In the genomic region with DNA sequence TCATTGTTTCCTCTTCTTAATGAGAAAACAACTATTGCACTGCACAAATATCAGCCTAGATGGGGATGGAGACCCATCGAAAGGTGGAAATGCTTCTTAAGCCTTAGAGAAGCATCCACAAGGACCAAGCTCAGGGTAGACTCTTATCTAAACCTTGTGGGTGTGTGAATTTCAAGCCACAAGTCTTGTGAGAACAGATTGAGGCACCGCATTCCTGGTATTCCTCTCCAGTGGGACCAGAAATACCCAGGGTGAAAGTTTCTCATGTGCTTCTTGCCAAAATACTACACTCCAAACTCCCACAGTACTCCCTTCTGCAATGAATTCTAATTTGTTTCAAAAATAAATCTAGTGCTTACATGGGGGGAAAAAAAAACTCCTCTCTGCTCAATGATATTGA, we compare ENCODE assay signal across 1 cellular context.
TF ChIP-seq lines count a peak whose summit lies in the region.

No MANE protein-coding gene starts in this region.

TF ChIP-seq in SK-N-SH treated with all-trans-retinoic acid at 6 μM for 48 hours, 23 proteins besides CTCF, POLR2A, EP300 and RAD21 (continued from another document):
- TF ChIP-seq, protein P1, sequence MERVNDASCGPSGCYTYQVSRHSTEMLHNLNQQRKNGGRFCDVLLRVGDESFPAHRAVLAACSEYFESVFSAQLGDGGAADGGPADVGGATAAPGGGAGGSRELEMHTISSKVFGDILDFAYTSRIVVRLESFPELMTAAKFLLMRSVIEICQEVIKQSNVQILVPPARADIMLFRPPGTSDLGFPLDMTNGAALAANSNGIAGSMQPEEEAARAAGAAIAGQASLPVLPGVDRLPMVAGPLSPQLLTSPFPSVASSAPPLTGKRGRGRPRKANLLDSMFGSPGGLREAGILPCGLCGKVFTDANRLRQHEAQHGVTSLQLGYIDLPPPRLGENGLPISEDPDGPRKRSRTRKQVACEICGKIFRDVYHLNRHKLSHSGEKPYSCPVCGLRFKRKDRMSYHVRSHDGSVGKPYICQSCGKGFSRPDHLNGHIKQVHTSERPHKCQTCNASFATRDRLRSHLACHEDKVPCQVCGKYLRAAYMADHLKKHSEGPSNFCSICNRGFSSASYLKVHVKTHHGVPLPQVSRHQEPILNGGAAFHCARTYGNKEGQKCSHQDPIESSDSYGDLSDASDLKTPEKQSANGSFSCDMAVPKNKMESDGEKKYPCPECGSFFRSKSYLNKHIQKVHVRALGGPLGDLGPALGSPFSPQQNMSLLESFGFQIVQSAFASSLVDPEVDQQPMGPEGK (CRISPR knock-in tag; IDR thresholded peaks at IDR 0.05; ENCODE audit: borderline replicate concordance): no peak
- no peak for TF ChIP-seq ZNF8 (CRISPR knock-in tag; IDR thresholded peaks at IDR 0.05)
- no peak for TF ChIP-seq ISL1 (CRISPR knock-in tag; IDR thresholded peaks at IDR 0.05)
TF ChIP-seq in SK-N-SH treated with all-trans-retinoic acid at 6 μM for 48 hours: peak in this region for 0.
